Comparison of ENCODE assay signal across 8 cellular contexts in genomic region chr2:69642709-69643601, GRCh38. TPM values are rescaled to one million over a fixed set of nuclear protein-coding genes. Genes with fewer than 3 reads are reported as not detected.
DNase-seq lines count a peak whose midpoint lies in the region; ATAC-seq and TF ChIP-seq lines count a peak whose summit lies in the region.

No MANE protein-coding gene starts in this region.

- H3K4me1 Mint-ChIP-seq in progenitor cell of endocrine pancreas (ENCODE audit: low read depth), result peaks cover 40% of the 10 kb centered on the region

- TF ChIP-seq CTCF in SU-DHL-6 (IDR thresholded peaks at IDR 0.05; ENCODE audit: insufficient read depth, low read length, poor library complexity, severe bottlenecking) (no peak), adrenal gland (IDR thresholded peaks at IDR 0.05) (no peak), progenitor cell of endocrine pancreas (IDR thresholded peaks at IDR 0.05; ENCODE audit: unreplicated experiment) (peak; percentile 17)

- TF ChIP-seq POLR2A in adrenal gland (IDR thresholded peaks at IDR 0.05), result peak in 1 of 2 donors; percentile 76

- peak; percentile 92 for DNase-seq in ELR (ENCODE audit: low read depth)
- peak; percentile 72 to 88 (median 81) for DNase-seq in adrenal gland
- peak; percentile 62 for DNase-seq in left ventricle myocardium superior
- no peak for DNase-seq in progenitor cell of endocrine pancreas (ENCODE audit: low spot score, unreplicated experiment)
- no peak for DNase-seq in retina

- intact Hi-C loops in adrenal gland (cut with DNase I), result loop anchor here (10.0 kb wide), 3 partner anchors 68 to 78 kb away; no protein-coding TSS in a partner anchor
- intact Hi-C loops in left ventricle myocardium superior (cut with micrococcal nuclease), result loop anchor here (10.0 kb wide), 1 partner anchor 78 kb away; no protein-coding TSS in a partner anchor

- peak overlapping the region; percentile 50 for H2AFZ ChIP-seq in SU-DHL-6 (ENCODE audit: low read depth, low read length, severe bottlenecking)

- TF ChIP-seq EP300 in Ishikawa (IDR thresholded peaks at IDR 0.05; ENCODE audit: borderline replicate concordance), result no peak

- H3K36me3 ChIP-seq in SU-DHL-6 (ENCODE audit: low read length) (no peaks in the 10 kb centered on the region), adrenal gland (replicated peaks in 1 of 2) (no peaks in the 10 kb centered on the region)

- peak overlapping the region; percentile 96 for H3K27ac Mint-ChIP-seq in progenitor cell of endocrine pancreas

- H4K20me1 ChIP-seq in SU-DHL-6 (ENCODE audit: low read depth, low read length), result no peaks in the 10 kb centered on the region

- peaks cover 19% of the 10 kb centered on the region for H3F3A ChIP-seq in SU-DHL-6 (ENCODE audit: insufficient read depth)

- H3K4me3 Mint-ChIP-seq in progenitor cell of endocrine pancreas (ENCODE audit: low read depth), result peak overlapping the region; percentile 97

- H3K4me1 ChIP-seq in adrenal gland (replicated peaks in 1 of 2), result peaks cover 12 to 55% of the 10 kb centered on the region in 2 donors

- peak overlapping the region; percentile 76 for H3K4me2 ChIP-seq in SU-DHL-6 (ENCODE audit: low read depth, low read length, poor library complexity, severe bottlenecking)

- no peaks in the 10 kb centered on the region for H3K79me2 ChIP-seq in SU-DHL-6 (ENCODE audit: insufficient read depth, low read length)

- ATAC-seq in left ventricle myocardium superior (peak; percentile 34), GM18909 (IDR thresholded peaks at IDR 0.05; ENCODE audit: poor library complexity, unreplicated experiment) (no peak)

- H3K9me3 ChIP-seq in SU-DHL-6 (ENCODE audit: insufficient read depth, low read length) (no peaks in the 10 kb centered on the region), adrenal gland (replicated peaks in 1 of 3) (no peaks in the 10 kb centered on the region)

- H3K27me3 Mint-ChIP-seq in progenitor cell of endocrine pancreas, result no peaks in the 10 kb centered on the region

- H3K27me3 ChIP-seq in SU-DHL-6 (ENCODE audit: low read length), result no peaks in the 10 kb centered on the region
- H3K27me3 ChIP-seq in adrenal gland, result no peaks in the 10 kb centered on the region

- H3K4me3 ChIP-seq in SU-DHL-6 (ENCODE audit: insufficient read depth, low read length, poor library complexity, severe bottlenecking), result peak overlapping the region; percentile 61
- H3K4me3 ChIP-seq in adrenal gland, result peak overlapping the region; percentile 53 to 90 (median 78)

- H3K36me3 Mint-ChIP-seq in progenitor cell of endocrine pancreas (ENCODE audit: insufficient read depth), result peaks cover 2% of the 10 kb centered on the region

- peaks cover 3% of the 10 kb centered on the region for H3K9me3 Mint-ChIP-seq in progenitor cell of endocrine pancreas (ENCODE audit: low read depth)

- H3K9me2 ChIP-seq in SU-DHL-6 (replicated peaks; ENCODE audit: insufficient read depth, low read length), result no peaks in the 10 kb centered on the region

- H3K27ac ChIP-seq in SU-DHL-6 (ENCODE audit: low read depth, low read length) (no peak overlapping the region), adrenal gland (peak overlapping the region; percentile 83 to 98 (median 95))

- 0% methylated on average over 30 to 58 of the region's 58 CpGs for WGBS in adrenal gland, 4 donors

- no peak for TF ChIP-seq RAD21 in Ishikawa (IDR thresholded peaks at IDR 0.05; ENCODE audit: low read depth)

- H3K9ac ChIP-seq in SU-DHL-6 (ENCODE audit: low read length), result peak overlapping the region; percentile 61

TF ChIP-seq in Ishikawa, 13 proteins besides CTCF, POLR2A, EP300 and RAD21:
- TF ChIP-seq USF1 (IDR thresholded peaks at IDR 0.05) (0 out of 2 replicates have a peak, but pooled peaks have one; percentile 5), EGR1 (IDR thresholded peaks at IDR 0.05) (no peak), TEAD4 (IDR thresholded peaks at IDR 0.05) (no peak), ZBTB7A (IDR thresholded peaks at IDR 0.05; ENCODE audit: low read depth) (peak; percentile 80; the same call in 1 of the 2 replicates), REST (IDR thresholded peaks at IDR 0.05; ENCODE audit: low read depth) (no peak), TCF12 (IDR thresholded peaks at IDR 0.05; ENCODE audit: low read depth) (no peak), CEBPB (IDR thresholded peaks at IDR 0.05) (no peak), NFIC (IDR thresholded peaks at IDR 0.05) (no peak), MAX (IDR thresholded peaks at IDR 0.05) (no peak), TAF1 (IDR thresholded peaks at IDR 0.05; ENCODE audit: low read depth) (no peak; the same call in 1 of the 2 replicates)
TF ChIP-seq in Ishikawa: peak in this region for 2.

RNA-seq across cellular contexts. Expression of gene AAK1, which starts 0.6 kb away (rescaled TPM):
- total RNA-seq in adrenal gland (100 to 1,000 TPM in 1 of 8 donors, 10 to 100 TPM in 7; 44.1 to 106 (median 80.7) TPM), left ventricle myocardium superior (91.1 TPM), progenitor cell of endocrine pancreas (42.5 and 43.4 TPM in 2 replicates)
- 10 to 100 TPM; 26.2 to 39.8 (median 37.4) TPM for polyA plus RNA-seq in adrenal gland

Comparison
In these comparisons a context has a peak if more than half of its experiments do, and no peak if none do; other contexts are left out.
1. DNase-seq: peak in ELR (single experiment), adrenal gland (7 of 7) and left ventricle myocardium superior (single experiment); none in progenitor cell of endocrine pancreas (single experiment) and retina (single experiment).